ENCODE assay signal across 10 cellular contexts in genomic region chr3:148718982-148719862, GRCh38. TPM values are rescaled to one million over a fixed set of nuclear protein-coding genes. Genes with fewer than 3 reads are reported as not detected.
DNase-seq lines count a peak whose midpoint lies in the region; TF ChIP-seq lines count a peak whose summit lies in the region.
"Had no signal": no experiment of that assay in that cellular context is flagged by ENCODE, and none has a peak within 500 bp of the region (broad histone marks: within the 10 kb centered on the region; RNA-seq: fewer than 3 reads in every experiment).

No MANE protein-coding gene starts in this region.

- H3K27ac ChIP-seq in dorsolateral prefrontal cortex (no peak overlapping the region), rectal smooth muscle tissue (ENCODE audit: low read depth, low read length) (peak overlapping the region; percentile 6)

- H3K36me3 Mint-ChIP-seq in activated naive CD4-positive, alpha-beta T cell treated with anti-CD3 and anti-CD28 coated beads, Interleukin-2, amount 10 ng/mL, durations not matched to agents 7 days and 5 days: no peaks in the 10 kb centered on the region

- intact Hi-C loops in dorsolateral prefrontal cortex (cut with DNase I): no loop called here

- H3K27me3 ChIP-seq in dorsolateral prefrontal cortex (peaks cover 0 to 4% (median 0%) of the 10 kb centered on the region in 45 donors), rectal smooth muscle tissue (ENCODE audit: control insufficient read depth, insufficient read depth, low read length) (no peaks in the 10 kb centered on the region)

- CTCF ChIA-PET in activated naive CD4-positive, alpha-beta T cell treated with anti-CD3 and anti-CD28 coated beads, Interleukin-2, amount 10 ng/mL, durations not matched to agents 7 days and 5 days (lab: Charles Lee): no interaction called here

- no peak overlapping the region for H3K4me3 Mint-ChIP-seq in activated naive CD4-positive, alpha-beta T cell treated with anti-CD3 and anti-CD28 coated beads, Interleukin-2, amount 10 ng/mL, durations not matched to agents 7 days and 5 days

- no peak overlapping the region for H3K9ac ChIP-seq in rectal smooth muscle tissue (ENCODE audit: low read length)

- no peaks in the 10 kb centered on the region for H3K9me3 Mint-ChIP-seq in activated naive CD4-positive, alpha-beta T cell treated with anti-CD3 and anti-CD28 coated beads, Interleukin-2, amount 10 ng/mL, durations not matched to agents 7 days and 5 days

- peaks cover 20% of the 10 kb centered on the region for H3K4me1 ChIP-seq in rectal smooth muscle tissue (ENCODE audit: control insufficient read depth, insufficient read depth, low read length)

- no peak overlapping the region for H3K27ac Mint-ChIP-seq in activated naive CD4-positive, alpha-beta T cell treated with anti-CD3 and anti-CD28 coated beads, Interleukin-2, amount 10 ng/mL, durations not matched to agents 7 days and 5 days

- no peak overlapping the region for H3K4me3 ChIP-seq in dorsolateral prefrontal cortex
- H3K4me3 ChIP-seq in rectal smooth muscle tissue (ENCODE audit: low read length): no peak overlapping the region

- H3K36me3 ChIP-seq in rectal smooth muscle tissue (ENCODE audit: control insufficient read depth, insufficient read depth, low read length): no peaks in the 10 kb centered on the region

- H3K4me1 Mint-ChIP-seq in activated naive CD4-positive, alpha-beta T cell treated with anti-CD3 and anti-CD28 coated beads, Interleukin-2, amount 10 ng/mL, durations not matched to agents 7 days and 5 days: no peaks in the 10 kb centered on the region

- peak in 53 of 56 donors; percentile 16 to 71 (median 45) for TF ChIP-seq CTCF in dorsolateral prefrontal cortex (IDR thresholded peaks at IDR 0.05 in 54 of 56, conservative IDR thresholded peaks at IDR 0.05 in 2 of 56; ENCODE audit: low read depth in 1 of 56, partially characterized antibody in 56 of 56)

- H3K27me3 Mint-ChIP-seq in activated naive CD4-positive, alpha-beta T cell treated with anti-CD3 and anti-CD28 coated beads, Interleukin-2, amount 10 ng/mL, durations not matched to agents 7 days and 5 days: no peaks in the 10 kb centered on the region

- DNase-seq in DMS 273 (lab: John Stamatoyannopoulos, UW; ENCODE audit: unreplicated experiment) (peak; percentile 34), DMS 273 treated with DMSO at 0.1 percent for 48 hours (lab: John Stamatoyannopoulos, UW) (no peak), NCI-H526 (lab: John Stamatoyannopoulos, UW) (peak; percentile 2 to 34), dorsolateral prefrontal cortex (no peak), DMS79 treated with DMSO at 0.1 percent for 48 hours (lab: John Stamatoyannopoulos, UW) (no peak), DMS153 (lab: John Stamatoyannopoulos, UW) (no peak)
- no peak for DNase-seq in activated naive CD4-positive, alpha-beta T cell treated with anti-CD3 and anti-CD28 coated beads, Interleukin-2, amount 10 ng/mL, durations not matched to agents 7 days and 5 days
- DNase-seq: left colon had no signal

RNA-seq across cellular contexts. Expression of gene AGTR1, which starts 21.5 kb away (rescaled TPM):
- 1 to 10 TPM in 3 of 120 experiments, under 1 TPM in 52, not detected in 65; 0.20 to 1.3 (median 0.41) TPM for total RNA-seq in dorsolateral prefrontal cortex
- total RNA-seq: T-helper 2 cell treated with Interferon-gamma antibody and Interleukin-4, amounts not matched to agents 100 ng/mL and 5 ng/mL, for 36 hours had no signal

Comparison
In these comparisons a context has a peak if more than half of its experiments do, and no peak if none do; other contexts are left out.
1. DNase-seq: peak in DMS 273 (single experiment) and NCI-H526 (2 of 2); none in DMS 273 treated with DMSO at 0.1 percent for 48 hours (single experiment), dorsolateral prefrontal cortex (0 of 10), DMS79 treated with DMSO at 0.1 percent for 48 hours (single experiment), activated naive CD4-positive, alpha-beta T cell treated with anti-CD3 and anti-CD28 coated beads, Interleukin-2, amount 10 ng/mL, durations not matched to agents 7 days and 5 days (single experiment) and DMS153 (single experiment).